Comparison of ENCODE assay signal across 8 cellular contexts in the genomic region with DNA sequence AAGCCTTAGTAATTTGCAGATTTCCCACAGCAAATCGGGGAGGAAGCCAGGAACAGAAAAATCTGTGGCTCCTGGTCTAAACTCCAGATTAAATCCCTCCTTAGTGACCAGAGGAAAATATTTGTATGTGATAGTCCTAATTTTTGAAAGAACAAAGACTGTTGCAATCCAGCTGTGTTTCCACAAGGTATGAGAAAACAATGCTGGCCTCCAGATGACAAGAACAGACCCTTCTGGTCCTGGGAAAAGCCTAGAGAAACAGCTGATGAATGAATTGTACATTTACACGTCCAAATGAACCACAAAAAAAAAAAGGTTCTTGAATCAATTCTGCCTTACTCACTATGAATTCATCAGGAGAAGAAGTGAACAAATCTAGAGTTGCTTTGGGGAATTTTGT.
A peak's percentile ranks its signal among the peaks of the same experiment; 100 is the strongest.
DNase-seq lines count a peak whose midpoint lies in the region; ATAC-seq and TF ChIP-seq lines count a peak whose summit lies in the region.

No MANE protein-coding gene starts in this region.

- no peak overlapping the region for H3K27ac Mint-ChIP-seq in WTC11

- H3K9me3 ChIP-seq in skeletal muscle tissue (ENCODE audit: control insufficient read depth in 3 of 3, low read length in 3 of 3) = no peaks in the 10 kb centered on the region

- H3K4me3 ChIP-seq in skeletal muscle tissue (ENCODE audit: low read length in 3 of 3) = no peak overlapping the region

- intact Hi-C loops in posterior cingulate gyrus (cut with DNase I) = no loop called here

- peaks cover 60% of the 10 kb centered on the region for H3K4me1 Mint-ChIP-seq in WTC11

- TF ChIP-seq CTCF in WTC11 (IDR thresholded peaks at IDR 0.05) = no peak

- no peaks in the 10 kb centered on the region for H3K27me3 ChIP-seq in skeletal muscle tissue (ENCODE audit: control insufficient read depth in 3 of 3, insufficient read depth in 3 of 3, low read length in 3 of 3)

- peak overlapping the region; percentile 84; the same call in 1 of the 2 replicates for H3K4me3 Mint-ChIP-seq in WTC11

- CTCF ChIA-PET in WTC11 (lab: Charles Lee) = interaction anchor here (1.0 kb wide), 1 partner anchor 40 kb away, joined by 4 read pairs; no protein-coding TSS in a partner anchor

- peak; percentile 71 for DNase-seq in HCEC 1CT
- DNase-seq in WTC11 (ENCODE audit: low spot score) = no peak
- DNase-seq in fibroblast of peridontal ligament (ENCODE audit: extremely low read depth) = peak; percentile 43
- DNase-seq in ureter (ENCODE audit: low spot score) = no peak
- no peak for DNase-seq in posterior cingulate gyrus

- no peaks in the 10 kb centered on the region for H3K36me3 Mint-ChIP-seq in WTC11

- no peaks in the 10 kb centered on the region for H3K9me3 Mint-ChIP-seq in WTC11

- no peak for ATAC-seq in WTC11
- ATAC-seq in GM18870 (IDR thresholded peaks at IDR 0.05; ENCODE audit: unreplicated experiment) = no peak
- ATAC-seq in HG02840 (IDR thresholded peaks at IDR 0.05; ENCODE audit: low FRiP score, unreplicated experiment) = no peak

- peak overlapping the region; percentile 90 for H3K27ac ChIP-seq in skeletal muscle tissue (ENCODE audit: low read depth, low read length)

- POLR2A ChIA-PET in WTC11 (lab: Charles Lee) = no interaction called here

- peaks cover 9 to 21% (median 17%) of the 10 kb centered on the region in 3 donors for H3K4me1 ChIP-seq in skeletal muscle tissue (ENCODE audit: control insufficient read depth in 3 of 3, insufficient read depth in 3 of 3, low read length in 3 of 3)

- H3K27me3 Mint-ChIP-seq in WTC11 (ENCODE audit: low read depth) = peaks cover 48% of the 10 kb centered on the region

- H3K36me3 ChIP-seq in skeletal muscle tissue (ENCODE audit: control insufficient read depth in 3 of 3, insufficient read depth in 3 of 3, low read length in 3 of 3) = no peaks in the 10 kb centered on the region

- H3K9ac ChIP-seq in skeletal muscle tissue (ENCODE audit: low read depth in 1 of 3, low read length in 3 of 3) = no peak overlapping the region

TF ChIP-seq in WTC11, 78 proteins besides CTCF, POLR2A, EP300 and RAD21:
- TF ChIP-seq NR2C2 (CRISPR knock-in tag; IDR thresholded peaks at IDR 0.05) = no peak

Comparison
In these comparisons a context has a peak if more than half of its experiments do, and no peak if none do; other contexts are left out.
1. DNase-seq: peak in HCEC 1CT (single experiment) and fibroblast of peridontal ligament (single experiment); none in WTC11 (single experiment), ureter (single experiment) and posterior cingulate gyrus (0 of 10).